ENCODE assay signal across 9 cellular contexts in genomic region chr13:24605923-24606372, GRCh38.
DNase-seq lines count a peak whose midpoint lies in the region; ATAC-seq and TF ChIP-seq lines count a peak whose summit lies in the region.
"Had no signal": no experiment of that assay in that cellular context is flagged by ENCODE, and none has a peak within 500 bp of the region (broad histone marks: within the 10 kb centered on the region; RNA-seq: fewer than 3 reads in every experiment).

No MANE protein-coding gene starts in this region.

- CTCF ChIA-PET in activated CD8-positive, alpha-beta T cell treated with anti-CD3 and anti-CD28 coated beads for 36 hours (lab: Charles Lee): interaction anchor here (0.8 to 3.2 kb wide), 23 partner anchors 13 to 138 kb away, joined by 3 to 25 read pairs (median 5); partner anchors contain the start of gene ATP12A

- no peak for TF ChIP-seq POLR2A in sigmoid colon (IDR thresholded peaks at IDR 0.05)

- no peaks in the 10 kb centered on the region for H3K36me3 Mint-ChIP-seq in HFFc6 (ENCODE audit: low read depth)
- H3K36me3 Mint-ChIP-seq in activated CD8-positive, alpha-beta T cell treated with anti-CD3 and anti-CD28 coated beads for 36 hours (ENCODE audit: low read depth): peaks cover 14% of the 10 kb centered on the region

- H3K4me3 ChIP-seq in lung (no peak overlapping the region), sigmoid colon (no peak overlapping the region)
- H3K4me3 ChIP-seq: suprapubic skin had no signal

- TF ChIP-seq CTCF in HFFc6 (IDR thresholded peaks at IDR 0.05): peak; percentile 47
- TF ChIP-seq CTCF in activated CD8-positive, alpha-beta T cell treated with anti-CD3 and anti-CD28 coated beads for 36 hours (IDR thresholded peaks at IDR 0.05): peak; percentile 45
- no peak for TF ChIP-seq CTCF in lung (IDR thresholded peaks at IDR 0.05; ENCODE audit: control extremely low read depth, extremely low read depth)
- no peak for TF ChIP-seq CTCF in sigmoid colon (IDR thresholded peaks at IDR 0.05)

- H3K27ac ChIP-seq in lung (ENCODE audit: low read depth in 1 of 2, low read length in 1 of 2): no peak overlapping the region
- H3K27ac ChIP-seq in sigmoid colon: no peak overlapping the region
- H3K27ac ChIP-seq: suprapubic skin had no signal

- H3K4me1 Mint-ChIP-seq in HFFc6 (ENCODE audit: low read depth): no peaks in the 10 kb centered on the region
- H3K4me1 Mint-ChIP-seq in activated CD8-positive, alpha-beta T cell treated with anti-CD3 and anti-CD28 coated beads for 36 hours (ENCODE audit: low read depth): peaks cover 32% of the 10 kb centered on the region

- no peaks in the 10 kb centered on the region for H3K9me3 Mint-ChIP-seq in HFFc6
- peaks cover 21% of the 10 kb centered on the region for H3K9me3 Mint-ChIP-seq in activated CD8-positive, alpha-beta T cell treated with anti-CD3 and anti-CD28 coated beads for 36 hours

- H3K27me3 ChIP-seq in lung (ENCODE audit: control insufficient read depth, insufficient read depth): no peaks in the 10 kb centered on the region
- no peaks in the 10 kb centered on the region for H3K27me3 ChIP-seq in sigmoid colon
- H3K27me3 ChIP-seq: suprapubic skin had no signal

- POLR2A ChIA-PET in activated CD8-positive, alpha-beta T cell treated with anti-CD3 and anti-CD28 coated beads for 36 hours (lab: Charles Lee): interaction anchor here (2.5 kb wide), 1 partner anchor 10 kb away, joined by 8 read pairs; no protein-coding TSS in a partner anchor

- H3K27me3 Mint-ChIP-seq in HFFc6 (ENCODE audit: insufficient read depth): peaks cover 12% of the 10 kb centered on the region
- no peaks in the 10 kb centered on the region for H3K27me3 Mint-ChIP-seq in activated CD8-positive, alpha-beta T cell treated with anti-CD3 and anti-CD28 coated beads for 36 hours

- H3K9me3 ChIP-seq in lung (ENCODE audit: control insufficient read depth in 2 of 2, insufficient read depth in 1 of 2, low read length in 1 of 2) (no peaks in the 10 kb centered on the region), sigmoid colon (peaks cover 0 to 3% (median 1%) of the 10 kb centered on the region in 4 donors)

- no peaks in the 10 kb centered on the region for H3K36me3 ChIP-seq in lung (ENCODE audit: control insufficient read depth in 2 of 2, insufficient read depth in 2 of 2, low read length in 2 of 2)
- no peaks in the 10 kb centered on the region for H3K36me3 ChIP-seq in sigmoid colon
- H3K36me3 ChIP-seq: suprapubic skin had no signal

- DNase-seq in EH (ENCODE audit: low read depth) (peak; percentile 19), HFFc6 (no peak), lung (ENCODE audit: low spot score) (no peak), NCI-H187 (lab: John Stamatoyannopoulos, UW) (no peak), activated gamma-delta T cell treated with Interleukin-2 at 50 U/mL for 16 hours (no peak), sigmoid colon (no peak)
- DNase-seq in activated CD8-positive, alpha-beta T cell treated with anti-CD3 and anti-CD28 coated beads for 36 hours: no peak

- intact Hi-C loops in activated CD8-positive, alpha-beta T cell treated with anti-CD3 and anti-CD28 coated beads for 36 hours (cut with micrococcal nuclease): no loop called here
- intact Hi-C loops in sigmoid colon (cut with DNase I): no loop called here

- TF ChIP-seq EP300 in sigmoid colon (IDR thresholded peaks at IDR 0.05): no peak

- no peak overlapping the region for H3K27ac Mint-ChIP-seq in HFFc6
- H3K27ac Mint-ChIP-seq in activated CD8-positive, alpha-beta T cell treated with anti-CD3 and anti-CD28 coated beads for 36 hours: peak overlapping the region; percentile 41

- peak; percentile 76 for ATAC-seq in activated CD8-positive, alpha-beta T cell treated with anti-CD3 and anti-CD28 coated beads for 36 hours
- ATAC-seq in lung (ENCODE audit: insufficient read depth, low FRiP score) (peak; percentile 75), HG03520 (IDR thresholded peaks at IDR 0.05; ENCODE audit: unreplicated experiment) (no peak)

- H3K4me1 ChIP-seq in lung (ENCODE audit: control insufficient read depth in 2 of 2, insufficient read depth in 2 of 2, low read length in 2 of 2): no peaks in the 10 kb centered on the region
- no peaks in the 10 kb centered on the region for H3K4me1 ChIP-seq in sigmoid colon
- H3K4me1 ChIP-seq: suprapubic skin had no signal

- no peak overlapping the region for H3K4me3 Mint-ChIP-seq in HFFc6
- H3K4me3 Mint-ChIP-seq in activated CD8-positive, alpha-beta T cell treated with anti-CD3 and anti-CD28 coated beads for 36 hours: no peak overlapping the region

- 72 to 95% methylated on average over 6 of the region's 6 CpGs for WGBS in lung, 2 donors
- whole genome bisulfite sequencing in sigmoid colon, 2 donors: 97 to 98% methylated on average over 6 of the region's 6 CpGs

Comparison
In these comparisons a context has a peak if more than half of its experiments do, and no peak if none do; other contexts are left out.
1. CTCF ChIP-seq: peak in HFFc6 (single experiment) and activated CD8-positive, alpha-beta T cell treated with anti-CD3 and anti-CD28 coated beads for 36 hours (single experiment); none in lung (single experiment) and sigmoid colon (0 of 4).